7 cellular contexts compared by ENCODE assay signal in genomic region chr12:25249951-25250738, GRCh38. TPM values are rescaled to one million over a fixed set of nuclear protein-coding genes. Genes with fewer than 3 reads are reported as not detected.
DNase-seq lines count a peak whose midpoint lies in the region; ATAC-seq, FAIRE-seq and TF ChIP-seq lines count a peak whose summit lies in the region.

No MANE protein-coding gene starts in this region.

- no peaks in the 10 kb centered on the region for H3K9me3 ChIP-seq in endocrine pancreas (ENCODE audit: control insufficient read depth, low read length)

- no peaks in the 10 kb centered on the region for H3K36me3 ChIP-seq in endocrine pancreas (ENCODE audit: control insufficient read depth, insufficient read depth, low read length)

- peak overlapping the region; percentile 97 for H3K27ac Mint-ChIP-seq in mesothelial cell of epicardium

- peak overlapping the region; percentile 80 for H3K4me3 ChIP-seq in endocrine pancreas (ENCODE audit: control insufficient read depth, insufficient read depth, low read length)

- H3K9me3 Mint-ChIP-seq in mesothelial cell of epicardium: peaks cover 9% of the 10 kb centered on the region

- FAIRE-seq in GM12892 (lab: Jason Lieb, UNC): peak; percentile 46

- no peaks in the 10 kb centered on the region for H3K27me3 Mint-ChIP-seq in mesothelial cell of epicardium (ENCODE audit: low read depth)

- peak overlapping the region; percentile 69 for H3K9ac ChIP-seq in endocrine pancreas (ENCODE audit: control insufficient read depth, insufficient read depth, low read length)

- DNase-seq in GM12892 (ENCODE audit: insufficient read length) (peak; percentile 46), NCI-H2227 treated with DMSO at 0.1 percent for 48 hours (lab: John Stamatoyannopoulos, UW) (peak; percentile 4), mesothelial cell of epicardium (ENCODE audit: low spot score in 2 of 2, unreplicated experiment in 2 of 2) (peak; percentile 43 to 65)
- peak; percentile 13 to 21 for DNase-seq in activated CD8-positive, alpha-beta memory T cell treated with anti-CD3 and anti-CD28 coated beads for 4 hours (ENCODE audit: low read depth in 2 of 2)
- peak; percentile 26 for DNase-seq in stimulated activated CD8-positive, alpha-beta memory T cell treated with anti-CD3 and anti-CD28 coated beads, Interleukin-4, amount 100 ng/mL, for 24 hours (ENCODE audit: low read depth)

- TF ChIP-seq POLR2A in GM12892 (IDR thresholded peaks at IDR 0.05; ENCODE audit: low read depth, low read length): no peak

- H3K36me3 Mint-ChIP-seq in mesothelial cell of epicardium: peaks cover 15% of the 10 kb centered on the region

- peaks cover 60% of the 10 kb centered on the region for H3K4me1 Mint-ChIP-seq in mesothelial cell of epicardium

- H3K27me3 ChIP-seq in endocrine pancreas (ENCODE audit: control insufficient read depth, insufficient read depth, low read length): no peaks in the 10 kb centered on the region

- ATAC-seq in HG02759 (IDR thresholded peaks at IDR 0.05; ENCODE audit: unreplicated experiment): peak; percentile 38

- H3K4me3 Mint-ChIP-seq in mesothelial cell of epicardium: peak overlapping the region; percentile 93

- no peak for TF ChIP-seq CTCF in mesothelial cell of epicardium (IDR thresholded peaks at IDR 0.05; ENCODE audit: unreplicated experiment)

- no peaks in the 10 kb centered on the region for H3K4me1 ChIP-seq in endocrine pancreas (ENCODE audit: control insufficient read depth, insufficient read depth, low read length)

RNA-seq across cellular contexts. Expression of gene KRAS, which starts 0.6 kb away (rescaled TPM):
- 7.5 TPM for polyA plus RNA-seq in GM12892 (2012; ENCODE audit: missing spikeins)
- 34.4 to 38.2 TPM (median 37.9 TPM) in 3 replicates for total RNA-seq in mesothelial cell of epicardium

RNA-seq across cellular contexts. Expression of gene ETFRF1, which starts 55.1 kb away (rescaled TPM):
- 18.8 TPM for polyA plus RNA-seq in GM12892 (2012; ENCODE audit: missing spikeins)
- 14.3 to 20.7 TPM (median 17.5 TPM) in 3 replicates for total RNA-seq in mesothelial cell of epicardium

RNA-seq across cellular contexts. Expression of gene DNAI7, which starts 55.2 kb away (rescaled TPM):
- polyA plus RNA-seq in GM12892 (2012; ENCODE audit: missing spikeins): not detected
- 0.70 to 1.5 TPM (median 0.84 TPM) in 3 replicates for total RNA-seq in mesothelial cell of epicardium

Comparison
In these comparisons a context has a peak if more than half of its experiments do, and no peak if none do; other contexts are left out.
1. Peak in every context shown above with its lines: DNase-seq, ATAC-seq and H3K4me3 ChIP-seq.
2. DNase-seq: peak in every context shown above with its lines; median percentile 54 in mesothelial cell of epicardium; 46 in GM12892; 26 in stimulated activated CD8-positive, alpha-beta memory T cell treated with anti-CD3 and anti-CD28 coated beads, Interleukin-4, amount 100 ng/mL, for 24 hours; 17 in activated CD8-positive, alpha-beta memory T cell treated with anti-CD3 and anti-CD28 coated beads for 4 hours; 4 in NCI-H2227 treated with DMSO at 0.1 percent for 48 hours.